In genomic region chr2:230696670-230697069, GRCh38 we compare ENCODE assay signal across 20 cellular contexts. TPM values are rescaled to one million over a fixed set of nuclear protein-coding genes. Genes with fewer than 3 reads are reported as not detected.
DNase-seq lines count a peak whose midpoint lies in the region; ATAC-seq and TF ChIP-seq lines count a peak whose summit lies in the region.
"Had no signal": no experiment of that assay in that cellular context is flagged by ENCODE, and none has a peak within 500 bp of the region (broad histone marks: within the 10 kb centered on the region; RNA-seq: fewer than 3 reads in every experiment).

No MANE protein-coding gene starts in this region.

- no peaks in the 10 kb centered on the region for H3K79me2 ChIP-seq in mammary epithelial cell (ENCODE audit: insufficient read depth, low read length)

- intact Hi-C loops in mammary epithelial cell (cut with micrococcal nuclease): no loop called here
- intact Hi-C loops in MCF 10A (cut with micrococcal nuclease): no loop called here
- intact Hi-C loops in activated T-helper 2 cell treated with anti-CD3 and anti-CD28 coated beads, Interferon-gamma antibody, Interleukin-2, Interleukin-4, amounts not matched to agents 10 μg/mL and 5 μg/mL and 100 μg/mL, durations not matched to agents 14 hours and 24 hours and 36 hours (cut with micrococcal nuclease): no loop called here
- intact Hi-C loops in aorta (cut with DNase I): no loop called here

- H4K20me1 ChIP-seq in mammary epithelial cell (ENCODE audit: insufficient read depth, low read length): no peaks in the 10 kb centered on the region

- no peak overlapping the region for H3K4me3 ChIP-seq in mammary epithelial cell (replicated peaks in 1 of 3; ENCODE audit: insufficient read depth in 1 of 3, low read depth in 2 of 3, low read length in 3 of 3)
- no peak overlapping the region for H3K4me3 ChIP-seq in aorta (ENCODE audit: low read length in 2 of 2)
- H3K4me3 ChIP-seq: A549, GM12878 had no signal

- H3K4me1 Mint-ChIP-seq in MCF 10A (ENCODE audit: insufficient read depth, unreplicated experiment): peaks cover 21% of the 10 kb centered on the region
- peaks cover 22% of the 10 kb centered on the region for H3K4me1 Mint-ChIP-seq in activated T-helper 2 cell treated with anti-CD3 and anti-CD28 coated beads, Interferon-gamma antibody, Interleukin-2, Interleukin-4, amounts not matched to agents 10 μg/mL and 5 μg/mL and 100 μg/mL, durations not matched to agents 14 hours and 24 hours and 36 hours (ENCODE audit: low read depth)
- H3K4me1 Mint-ChIP-seq in stimulated activated naive B cell treated with anti-CD40 and anti-IgM and Interleukin-4, amounts not matched to agents 10 μg/mL and 1 μg/mL and 100 μg/mL, for 72 hours: peaks cover 4 to 6% of the 10 kb centered on the region in 2 donors
- H3K4me1 Mint-ChIP-seq: B cell had no signal

- no peak overlapping the region for H3K4me3 Mint-ChIP-seq in MCF 10A (ENCODE audit: unreplicated experiment)
- H3K4me3 Mint-ChIP-seq in activated T-helper 2 cell treated with anti-CD3 and anti-CD28 coated beads, Interferon-gamma antibody, Interleukin-2, Interleukin-4, amounts not matched to agents 10 μg/mL and 5 μg/mL and 100 μg/mL, durations not matched to agents 14 hours and 24 hours and 36 hours (ENCODE audit: low read depth): no peak overlapping the region
- no peak overlapping the region for H3K4me3 Mint-ChIP-seq in stimulated activated naive B cell treated with anti-CD40 and anti-IgM and Interleukin-4, amounts not matched to agents 10 μg/mL and 1 μg/mL and 100 μg/mL, for 72 hours
- H3K4me3 Mint-ChIP-seq: B cell, H9 had no signal

- no peaks in the 10 kb centered on the region for H3K27me3 Mint-ChIP-seq in MCF 10A (ENCODE audit: insufficient read depth, unreplicated experiment)
- no peaks in the 10 kb centered on the region for H3K27me3 Mint-ChIP-seq in activated T-helper 2 cell treated with anti-CD3 and anti-CD28 coated beads, Interferon-gamma antibody, Interleukin-2, Interleukin-4, amounts not matched to agents 10 μg/mL and 5 μg/mL and 100 μg/mL, durations not matched to agents 14 hours and 24 hours and 36 hours (ENCODE audit: low read depth)
- no peaks in the 10 kb centered on the region for H3K27me3 Mint-ChIP-seq in stimulated activated naive B cell treated with anti-CD40 and anti-IgM and Interleukin-4, amounts not matched to agents 10 μg/mL and 1 μg/mL and 100 μg/mL, for 72 hours
- H3K27me3 Mint-ChIP-seq: B cell had no signal

- H3K27ac ChIP-seq in mammary epithelial cell (ENCODE audit: insufficient read depth, low read depth, low read length) (no peak overlapping the region), foreskin keratinocyte (no peak overlapping the region), aorta (ENCODE audit: low read depth in 1 of 2, low read length in 2 of 2) (no peak overlapping the region)
- H3K27ac ChIP-seq: A549, KMS-11 had no signal

- in situ Hi-C loops in mammary epithelial cell (cut with MboI; ENCODE audit: low sequenced_read_pairs in 2 of 2): no loop called here

- no peak for TF ChIP-seq CTCF in mammary epithelial cell (conservative IDR thresholded peaks at IDR 0.05 in 1 of 2, IDR thresholded peaks at IDR 0.05 in 1 of 2; ENCODE audit: extremely low read depth in 1 of 2, insufficient read depth in 1 of 2, low read depth in 1 of 2, low read length in 2 of 2)
- no peak for TF ChIP-seq CTCF in MCF 10A (IDR thresholded peaks at IDR 0.05; ENCODE audit: unreplicated experiment)
- TF ChIP-seq CTCF in foreskin keratinocyte (conservative IDR thresholded peaks at IDR 0.05): no peak

- H3K9ac ChIP-seq in mammary epithelial cell (ENCODE audit: insufficient read depth, low read length): no peak overlapping the region
- H3K9ac ChIP-seq: KMS-11, SK-N-SH had no signal

- DNase-seq in mammary epithelial cell (no peak), MCF 10A (ENCODE audit: unreplicated experiment) (no peak), foreskin keratinocyte (no peak), GF-D8 (lab: John Stamatoyannopoulos, UW) (no peak), aorta (no peak)
- DNase-seq in activated T-helper 2 cell treated with anti-CD3 and anti-CD28 coated beads, Interferon-gamma antibody, Interleukin-2, Interleukin-4, amounts not matched to agents 10 μg/mL and 5 μg/mL and 100 μg/mL, durations not matched to agents 14 hours and 24 hours and 36 hours (ENCODE audit: low spot score): no peak
- no peak for DNase-seq in stimulated activated naive B cell treated with anti-CD40 and anti-IgM and Interleukin-4, amounts not matched to agents 10 μg/mL and 1 μg/mL and 100 μg/mL, for 72 hours
- DNase-seq: DMS79, H9, NCI-H1694 treated with DMSO at 0.1 percent for 48 hours, NCI-H2081 treated with DMSO at 0.1 percent for 48 hours, NCI-H2171 treated with DMSO at 0.1 percent for 48 hours, NCI-H524 treated with DMSO at 0.1 percent for 48 hours, Right ventricle myocardium superior, SK-N-SH had no signal

- H3K36me3 Mint-ChIP-seq in MCF 10A (ENCODE audit: insufficient read depth, unreplicated experiment): peaks cover 5% of the 10 kb centered on the region
- H3K36me3 Mint-ChIP-seq in activated T-helper 2 cell treated with anti-CD3 and anti-CD28 coated beads, Interferon-gamma antibody, Interleukin-2, Interleukin-4, amounts not matched to agents 10 μg/mL and 5 μg/mL and 100 μg/mL, durations not matched to agents 14 hours and 24 hours and 36 hours (ENCODE audit: low read depth): peaks cover under 1% of the 10 kb centered on the region
- no peaks in the 10 kb centered on the region for H3K36me3 Mint-ChIP-seq in stimulated activated naive B cell treated with anti-CD40 and anti-IgM and Interleukin-4, amounts not matched to agents 10 μg/mL and 1 μg/mL and 100 μg/mL, for 72 hours

- H3K9me3 ChIP-seq in mammary epithelial cell (replicated peaks; ENCODE audit: insufficient read depth, low read length) (no peaks in the 10 kb centered on the region), aorta (ENCODE audit: control insufficient read depth, low read length) (no peaks in the 10 kb centered on the region)
- H3K9me3 ChIP-seq: A549, SK-N-SH had no signal

- H3K4me1 ChIP-seq in mammary epithelial cell (ENCODE audit: insufficient read depth, low read length) (peaks cover 44% of the 10 kb centered on the region), foreskin keratinocyte (peaks cover 31% of the 10 kb centered on the region), aorta (ENCODE audit: control insufficient read depth in 1 of 2, insufficient read depth in 2 of 2, low read length in 2 of 2) (no peaks in the 10 kb centered on the region)
- H3K4me1 ChIP-seq: A549 had no signal

- no peak overlapping the region for H3K27ac Mint-ChIP-seq in MCF 10A (ENCODE audit: low read depth, unreplicated experiment)
- H3K27ac Mint-ChIP-seq in activated T-helper 2 cell treated with anti-CD3 and anti-CD28 coated beads, Interferon-gamma antibody, Interleukin-2, Interleukin-4, amounts not matched to agents 10 μg/mL and 5 μg/mL and 100 μg/mL, durations not matched to agents 14 hours and 24 hours and 36 hours: peak overlapping the region; percentile 2
- no peak overlapping the region for H3K27ac Mint-ChIP-seq in stimulated activated naive B cell treated with anti-CD40 and anti-IgM and Interleukin-4, amounts not matched to agents 10 μg/mL and 1 μg/mL and 100 μg/mL, for 72 hours
- H3K27ac Mint-ChIP-seq: B cell, H9 had no signal

- H3K36me3 ChIP-seq in mammary epithelial cell (ENCODE audit: insufficient read depth, low read length) (no peaks in the 10 kb centered on the region), aorta (ENCODE audit: control insufficient read depth in 1 of 2, insufficient read depth in 2 of 2, low read length in 1 of 2) (no peaks in the 10 kb centered on the region)

- H3K9me3 Mint-ChIP-seq in MCF 10A (ENCODE audit: unreplicated experiment): no peaks in the 10 kb centered on the region
- H3K9me3 Mint-ChIP-seq in activated T-helper 2 cell treated with anti-CD3 and anti-CD28 coated beads, Interferon-gamma antibody, Interleukin-2, Interleukin-4, amounts not matched to agents 10 μg/mL and 5 μg/mL and 100 μg/mL, durations not matched to agents 14 hours and 24 hours and 36 hours: peaks cover 5% of the 10 kb centered on the region
- no peaks in the 10 kb centered on the region for H3K9me3 Mint-ChIP-seq in stimulated activated naive B cell treated with anti-CD40 and anti-IgM and Interleukin-4, amounts not matched to agents 10 μg/mL and 1 μg/mL and 100 μg/mL, for 72 hours
- H3K9me3 Mint-ChIP-seq: H9 had no signal

- H3K4me2 ChIP-seq in mammary epithelial cell (ENCODE audit: insufficient read depth, low read depth, low read length): no peak overlapping the region
- H3K4me2 ChIP-seq: A549, KMS-11, SK-N-SH had no signal

- BruUV-seq in mammary epithelial cell (replicated peaks; lab: Mats Ljungman, UMichigan) (no TSS peak), MCF 10A (replicated peaks; lab: Mats Ljungman, UMichigan) (no TSS peak)

- dilution Hi-C loops in mammary epithelial cell (cut with HindIII; ENCODE audit: low sequenced_read_pairs): loop anchor here (5.0 kb wide), 1 partner anchor 51 kb away; no protein-coding TSS in a partner anchor

- peak; percentile 3 for ATAC-seq in foreskin keratinocyte
- no peak for ATAC-seq in stimulated activated naive B cell treated with anti-CD40 and anti-IgM and Interleukin-4, amounts not matched to agents 10 μg/mL and 1 μg/mL and 100 μg/mL, for 72 hours (replicated peaks)
- ATAC-seq in aorta (ENCODE audit: low FRiP score): no peak
- ATAC-seq in HG02938 (IDR thresholded peaks at IDR 0.05; ENCODE audit: unreplicated experiment): no peak
- ATAC-seq: A549, GM12878 had no signal

- POLR2A ChIA-PET in MCF 10A (lab: Yijun Ruan, JAX): interaction anchor here (0.6 to 0.7 kb wide), 2 partner anchors 20 to 34 kb away, joined by 3 read pairs; no protein-coding TSS in a partner anchor

- peak overlapping the region; percentile 34 for H2AFZ ChIP-seq in mammary epithelial cell (ENCODE audit: low read depth, low read length)

- CTCF ChIA-PET in mammary epithelial cell (lab: Charles Lee; ENCODE audit: low non-redundant PET): no interaction called here
- CTCF ChIA-PET in MCF 10A (lab: Yijun Ruan, JAX): no interaction called here

- no peaks in the 10 kb centered on the region for H3K27me3 ChIP-seq in mammary epithelial cell (ENCODE audit: insufficient read depth, low read length)
- H3K27me3 ChIP-seq in foreskin keratinocyte: no peaks in the 10 kb centered on the region
- H3K27me3 ChIP-seq in aorta (ENCODE audit: control insufficient read depth in 1 of 2, insufficient read depth in 2 of 2, low read length in 1 of 2): no peaks in the 10 kb centered on the region

RNA-seq across cellular contexts. Expression of gene CAB39, which starts 16.0 kb away (rescaled TPM):
- total RNA-seq in mammary epithelial cell (100 to 1,000 TPM in 1 of 2 donors, 10 to 100 TPM in 1; 68.3 to 115 TPM), MCF 10A (2022) (76.9 and 91.7 TPM in 2 replicates), foreskin keratinocyte (179 and 191 TPM in 2 replicates), aorta (10 to 100 TPM; 80.4 to 81.1 TPM)
- polyA plus RNA-seq in mammary epithelial cell (55.2 TPM), foreskin keratinocyte (67.8 and 73.5 TPM in 2 replicates), aorta (10 to 100 TPM; 27.3 to 57.8 TPM)
- polyA minus RNA-seq in mammary epithelial cell: 149 TPM
- 173 and 176 TPM in 2 replicates for total RNA-seq in activated T-helper 2 cell treated with anti-CD3 and anti-CD28 coated beads, Interferon-gamma antibody, Interleukin-2, Interleukin-4, amounts not matched to agents 10 μg/mL and 5 μg/mL and 100 μg/mL, durations not matched to agents 14 hours and 24 hours and 36 hours
